8 cellular contexts compared by ENCODE assay signal in genomic region chr19:1267441-1268391, GRCh38. TPM values are rescaled to one million over a fixed set of nuclear protein-coding genes. Genes with fewer than 3 reads are reported as not detected.
DNase-seq lines count a peak whose midpoint lies in the region; ATAC-seq and TF ChIP-seq lines count a peak whose summit lies in the region.

No MANE protein-coding gene starts in this region.

- 25 to 38% methylated on average over 28 to 41 of the region's 43 CpGs for WGBS in testis, 2 donors

- no peak for TF ChIP-seq CTCF in testis (IDR thresholded peaks at IDR 0.05)

- peaks cover 24% of the 10 kb centered on the region for H3K36me3 Mint-ChIP-seq in T-helper 1 cell treated with Interleukin-12 subunit alpha and Interleukin-12 subunit beta and Interleukin-4 antibody, amounts not matched to agents 30 μg/mL and 1 μg/mL, for 36 hours (ENCODE audit: low read depth)
- peaks cover 2% of the 10 kb centered on the region for H3K36me3 Mint-ChIP-seq in activated naive CD8-positive, alpha-beta T cell

- H3K9me3 Mint-ChIP-seq in T-helper 1 cell treated with Interleukin-12 subunit alpha and Interleukin-12 subunit beta and Interleukin-4 antibody, amounts not matched to agents 30 μg/mL and 1 μg/mL, for 36 hours: no peaks in the 10 kb centered on the region
- no peaks in the 10 kb centered on the region for H3K9me3 Mint-ChIP-seq in activated naive CD8-positive, alpha-beta T cell (ENCODE audit: low read depth)

- intact Hi-C loops in testis (cut with DNase I; ENCODE audit: low total_unique reads): no loop called here

- no peaks in the 10 kb centered on the region for H3K27me3 Mint-ChIP-seq in T-helper 1 cell treated with Interleukin-12 subunit alpha and Interleukin-12 subunit beta and Interleukin-4 antibody, amounts not matched to agents 30 μg/mL and 1 μg/mL, for 36 hours (ENCODE audit: low read depth)
- H3K27me3 Mint-ChIP-seq in activated naive CD8-positive, alpha-beta T cell: no peaks in the 10 kb centered on the region

- H3K27me3 ChIP-seq in testis: no peaks in the 10 kb centered on the region

- H3K4me3 Mint-ChIP-seq in T-helper 1 cell treated with Interleukin-12 subunit alpha and Interleukin-12 subunit beta and Interleukin-4 antibody, amounts not matched to agents 30 μg/mL and 1 μg/mL, for 36 hours: peak overlapping the region; percentile 59
- H3K4me3 Mint-ChIP-seq in activated naive CD8-positive, alpha-beta T cell: peak overlapping the region; percentile 67

- peaks cover 71% of the 10 kb centered on the region for H3K4me1 ChIP-seq in testis

- H3K36me3 ChIP-seq in testis (ENCODE audit: low read depth, missing control alignments): no peaks in the 10 kb centered on the region

- ATAC-seq in HG03565 (IDR thresholded peaks at IDR 0.05; ENCODE audit: unreplicated experiment): no peak

- peak overlapping the region; percentile 38 for H3K27ac Mint-ChIP-seq in T-helper 1 cell treated with Interleukin-12 subunit alpha and Interleukin-12 subunit beta and Interleukin-4 antibody, amounts not matched to agents 30 μg/mL and 1 μg/mL, for 36 hours
- H3K27ac Mint-ChIP-seq in activated naive CD8-positive, alpha-beta T cell: peak overlapping the region; percentile 3

- no peaks in the 10 kb centered on the region for H3K9me3 ChIP-seq in testis

- DNase-seq in T-helper 1 cell: no peak
- DNase-seq in iris pigment epithelial cell (ENCODE audit: low read depth): peak; percentile 47
- no peak for DNase-seq in testis
- no peak for DNase-seq in activated CD8-positive, alpha-beta memory T cell treated with anti-CD3 and anti-CD28 coated beads, Interleukin-2, amount 50 U/mL, for 4 hours
- no peak for DNase-seq in UCSD-AML1 (lab: John Stamatoyannopoulos, UW; ENCODE audit: unreplicated experiment)

- peak overlapping the region in 1 of 2 donors; percentile 73 for H3K4me3 ChIP-seq in testis

- TF ChIP-seq POLR2A in testis (IDR thresholded peaks at IDR 0.05): no peak

- peaks cover 46% of the 10 kb centered on the region for H3K4me1 Mint-ChIP-seq in T-helper 1 cell treated with Interleukin-12 subunit alpha and Interleukin-12 subunit beta and Interleukin-4 antibody, amounts not matched to agents 30 μg/mL and 1 μg/mL, for 36 hours (ENCODE audit: low read depth)
- peaks cover 54% of the 10 kb centered on the region for H3K4me1 Mint-ChIP-seq in activated naive CD8-positive, alpha-beta T cell (ENCODE audit: low read depth)

- peak overlapping the region; percentile 87 to 100 for H3K27ac ChIP-seq in testis

RNA-seq across cellular contexts. Expression of gene CIRBP, which starts 1.4 kb away (rescaled TPM):
- total RNA-seq in testis: 100 to 1,000 TPM; 621 to 661 TPM
- polyA plus RNA-seq in testis (ENCODE audit: insufficient read depth, low read depth, low replicate concordance): 483 TPM

RNA-seq across cellular contexts. Expression of gene FAM174C, which starts 7.6 kb away (rescaled TPM):
- total RNA-seq in testis: 100 to 1,000 TPM; 111 to 128 TPM
- 51.6 TPM for polyA plus RNA-seq in testis (ENCODE audit: insufficient read depth, low read depth, low replicate concordance)

RNA-seq across cellular contexts. Expression of gene EFNA2, which starts 18.0 kb away (rescaled TPM):
- 1 to 10 TPM; 1.5 to 2.9 TPM for total RNA-seq in testis
- polyA plus RNA-seq in testis (ENCODE audit: insufficient read depth, low read depth, low replicate concordance): 0.61 TPM

RNA-seq across cellular contexts. Expression of gene MIDN, which starts 19.3 kb away (rescaled TPM):
- 10 to 100 TPM; 38.2 to 42.4 TPM for total RNA-seq in testis
- polyA plus RNA-seq in testis (ENCODE audit: insufficient read depth, low read depth, low replicate concordance): 30.3 TPM

RNA-seq across cellular contexts. Expression of gene ATP5F1D, which starts 26.2 kb away (rescaled TPM):
- 100 to 1,000 TPM; 104 to 166 TPM for total RNA-seq in testis
- 94.5 TPM for polyA plus RNA-seq in testis (ENCODE audit: insufficient read depth, low read depth, low replicate concordance)
